In the genomic region with DNA sequence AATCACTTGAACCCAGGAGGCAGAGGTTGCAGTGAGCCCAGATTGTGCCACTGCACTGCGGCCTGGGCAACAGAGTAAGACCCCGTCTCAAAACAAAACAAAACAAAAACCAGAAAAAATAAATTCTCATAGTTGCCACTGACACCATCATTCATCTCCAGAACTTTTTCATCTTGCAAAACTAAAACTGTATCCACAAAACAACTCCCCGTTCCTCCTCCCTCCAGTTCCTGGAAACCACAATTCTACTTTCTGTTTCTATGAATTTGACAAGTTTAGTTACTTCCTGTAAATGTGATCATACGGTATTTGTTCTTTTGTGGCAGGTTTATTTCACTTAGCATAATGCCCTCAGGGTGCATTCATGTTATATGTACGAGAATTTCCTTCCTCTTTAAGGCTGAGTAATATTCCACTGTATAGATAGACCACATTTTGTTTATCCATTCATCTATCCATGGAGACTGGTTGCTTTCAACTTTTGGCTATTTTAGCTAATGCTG, we compare ENCODE assay signal across 14 cellular contexts. TPM values are rescaled to one million over a fixed set of nuclear protein-coding genes. Genes with fewer than 3 reads are reported as not detected.
DNase-seq lines count a peak whose midpoint lies in the region; ATAC-seq and TF ChIP-seq lines count a peak whose summit lies in the region.
"Had no signal": no experiment of that assay in that cellular context is flagged by ENCODE, and none has a peak within 500 bp of the region (broad histone marks: within the 10 kb centered on the region; RNA-seq: fewer than 3 reads in every experiment).

No MANE protein-coding gene starts in this region.

- no peak overlapping the region for H2AFZ ChIP-seq in OCI-LY7 (ENCODE audit: low read length)

- peak overlapping the region; percentile 13 for H3K27ac ChIP-seq in OCI-LY7 (ENCODE audit: low read depth, low read length, poor library complexity, severe bottlenecking)
- no peak overlapping the region for H3K27ac ChIP-seq in SJCRH30
- H3K27ac ChIP-seq: A549 had no signal

- no TSS peak for BruUV-seq in OCI-LY7 (replicated peaks; lab: Mats Ljungman, UMichigan)

- no peak overlapping the region for H3K4me3 ChIP-seq in OCI-LY7 (ENCODE audit: low read depth, low read length, poor library complexity, severe bottlenecking)
- H3K4me3 ChIP-seq in SJCRH30 = no peak overlapping the region
- H3K4me3 ChIP-seq: A549 had no signal

- H3K4me1 Mint-ChIP-seq in dendritic cell treated with granulocyte-macrophage colony-stimulating factor and Interleukin-4, amounts not matched to agents 40 ng/mL and 50 ng/mL, for 4 days (ENCODE audit: low read depth) = peaks cover 88% of the 10 kb centered on the region

- H3K27ac Mint-ChIP-seq in dendritic cell treated with granulocyte-macrophage colony-stimulating factor and Interleukin-4, amounts not matched to agents 40 ng/mL and 50 ng/mL, for 4 days = peak overlapping the region; percentile 83

- DNase-seq in activated CD4-positive, alpha-beta T cell treated with anti-CD3 and anti-CD28 coated beads for 48 hours = peak; percentile 24
- DNase-seq in activated CD4-positive, alpha-beta T cell treated with anti-CD3 and anti-CD28 coated beads for 1 hour = no peak
- DNase-seq in OCI-LY7 (ENCODE audit: low spot score) = peak; percentile 34
- no peak for DNase-seq in stimulated activated naive CD8-positive, alpha-beta T cell treated with anti-CD3 and anti-CD28 coated beads, Interleukin-15, Interleukin-2, amounts not matched to agents 100 U/mL and 50 U/mL, for 24 hours
- no peak for DNase-seq in NCI-H2227 treated with DMSO at 0.1 percent for 48 hours (lab: John Stamatoyannopoulos, UW)
- no peak for DNase-seq in SJCRH30
- no peak for DNase-seq in cardiac septum (ENCODE audit: low spot score)
- DNase-seq: cerebellar nuclear complex; NCI-H2029 treated with DMSO at 0.1 percent for 48 hours; SHP77; stimulated activated CD8-positive, alpha-beta memory T cell treated with anti-CD3 and anti-CD28 coated beads, Interleukin-4, amount 100 ng/mL, for 48 hours had no signal

- no peaks in the 10 kb centered on the region for H3K9me3 Mint-ChIP-seq in dendritic cell treated with granulocyte-macrophage colony-stimulating factor and Interleukin-4, amounts not matched to agents 40 ng/mL and 50 ng/mL, for 4 days

- POLR2A ChIA-PET in OCI-LY7 (lab: Charles Lee) = no interaction called here

- H3K27me3 Mint-ChIP-seq in dendritic cell treated with granulocyte-macrophage colony-stimulating factor and Interleukin-4, amounts not matched to agents 40 ng/mL and 50 ng/mL, for 4 days = no peaks in the 10 kb centered on the region

- H4K20me1 ChIP-seq in OCI-LY7 (ENCODE audit: insufficient read depth, low read length) = no peaks in the 10 kb centered on the region

- no peaks in the 10 kb centered on the region for H3K9me3 ChIP-seq in OCI-LY7 (ENCODE audit: low read length)
- H3K9me3 ChIP-seq in SJCRH30 (replicated peaks) = no peaks in the 10 kb centered on the region
- H3K9me3 ChIP-seq: A549 had no signal

- no peaks in the 10 kb centered on the region for H3K36me3 Mint-ChIP-seq in dendritic cell treated with granulocyte-macrophage colony-stimulating factor and Interleukin-4, amounts not matched to agents 40 ng/mL and 50 ng/mL, for 4 days (ENCODE audit: low read depth)

- H3K9me2 ChIP-seq in OCI-LY7 (ENCODE audit: insufficient read depth, low read length) = no peaks in the 10 kb centered on the region

- peak; percentile 26 for ATAC-seq in stimulated activated naive CD8-positive, alpha-beta T cell treated with anti-CD3 and anti-CD28 coated beads, Interleukin-15, Interleukin-2, amounts not matched to agents 100 U/mL and 50 U/mL, for 24 hours
- ATAC-seq: A549, HCT116 had no signal

- no peaks in the 10 kb centered on the region; the same call in 1 of the 2 replicates for H3K27me3 ChIP-seq in SJCRH30

- CTCF ChIA-PET in OCI-LY7 (lab: Charles Lee; ENCODE audit: unreplicated experiment) = no interaction called here

- no peak overlapping the region for H3K4me2 ChIP-seq in OCI-LY7 (ENCODE audit: low read length)
- H3K4me2 ChIP-seq: A549 had no signal

- peak overlapping the region; percentile 30 for H3K4me3 Mint-ChIP-seq in dendritic cell treated with granulocyte-macrophage colony-stimulating factor and Interleukin-4, amounts not matched to agents 40 ng/mL and 50 ng/mL, for 4 days

- H3K4me1 ChIP-seq in OCI-LY7 (ENCODE audit: insufficient read depth, low read length, poor library complexity, severe bottlenecking) (peaks cover 67% of the 10 kb centered on the region), SJCRH30 (0 out of 2 replicates have a peak, but pooled peaks cover 7% of the 10 kb centered on the region)

- TF ChIP-seq CTCF in OCI-LY7 (conservative IDR thresholded peaks at IDR 0.05; ENCODE audit: low read length) = no peak

- H3K36me3 ChIP-seq in OCI-LY7 (ENCODE audit: insufficient read depth, low read length) (no peaks in the 10 kb centered on the region), SJCRH30 (no peaks in the 10 kb centered on the region)

- no peaks in the 10 kb centered on the region for H3K79me2 ChIP-seq in OCI-LY7 (ENCODE audit: insufficient read depth, low read depth, low read length)

- intact Hi-C loops in OCI-LY7 (cut with micrococcal nuclease; ENCODE audit: unreplicated experiment) = loop anchor here (10.0 kb wide), 1 partner anchor 117 kb away; no protein-coding TSS in a partner anchor
- intact Hi-C loops in dendritic cell treated with granulocyte-macrophage colony-stimulating factor and Interleukin-4, amounts not matched to agents 40 ng/mL and 50 ng/mL, for 4 days (cut with micrococcal nuclease) = loop anchor here (5.0 kb wide), 1 partner anchor 34 kb away; no protein-coding TSS in a partner anchor
- intact Hi-C loops in cardiac septum (cut with DNase I) = no loop called here

RNA-seq across cellular contexts. Expression of a gene that starts 13.2 kb away (rescaled TPM):
- total RNA-seq in OCI-LY7 (2014; rRNA removed; shearing (Covaris generic)) = 12.5 and 13.8 TPM in 2 replicates
- total RNA-seq in OCI-LY7 (2022) (47.5 and 48.7 TPM in 2 replicates), cardiac septum (36.4 TPM)
- 20.4 and 22.6 TPM in 2 replicates for total RNA-seq in SJCRH30 (2014; rRNA removed; shearing (Covaris generic))

RNA-seq across cellular contexts. Expression of a gene that starts 51.1 kb away (rescaled TPM):
- 425 and 474 TPM in 2 replicates for total RNA-seq in OCI-LY7 (2014; rRNA removed; shearing (Covaris generic))
- total RNA-seq in OCI-LY7 (2022) (294 and 316 TPM in 2 replicates), cardiac septum (26.7 TPM)
- 180 and 188 TPM in 2 replicates for total RNA-seq in SJCRH30 (2014; rRNA removed; shearing (Covaris generic))

Comparison
In these comparisons a context has a peak if more than half of its experiments do, and no peak if none do; other contexts are left out.
1. DNase-seq: peak in activated CD4-positive, alpha-beta T cell treated with anti-CD3 and anti-CD28 coated beads for 48 hours (single experiment) and OCI-LY7 (single experiment); none in activated CD4-positive, alpha-beta T cell treated with anti-CD3 and anti-CD28 coated beads for 1 hour (single experiment), stimulated activated naive CD8-positive, alpha-beta T cell treated with anti-CD3 and anti-CD28 coated beads, Interleukin-15, Interleukin-2, amounts not matched to agents 100 U/mL and 50 U/mL, for 24 hours (single experiment), NCI-H2227 treated with DMSO at 0.1 percent for 48 hours (single experiment), SJCRH30 (0 of 2) and cardiac septum (single experiment).